Comparison of ENCODE assay signal across 1 cellular context in genomic region chr6:33613146-33613793, GRCh38.
TF ChIP-seq lines count a peak whose summit lies in the region.

No MANE protein-coding gene starts in this region.

TF ChIP-seq in HepG2, 621 proteins besides CTCF, POLR2A, EP300 and RAD21 (continued from another document and continues in another):
- peak; percentile 45; the same call in 1 of the 2 replicates for TF ChIP-seq ZNF574 (CRISPR knock-in tag; IDR thresholded peaks at IDR 0.05)
- TF ChIP-seq HIC2 (CRISPR knock-in tag; IDR thresholded peaks at IDR 0.05; ENCODE audit: low read depth) = peak; percentile 72
- no peak for TF ChIP-seq ZNF570 (CRISPR knock-in tag; IDR thresholded peaks at IDR 0.05; ENCODE audit: borderline replicate concordance)
- 0 out of 2 replicates have a peak, but pooled peaks have one; percentile 61 for TF ChIP-seq TBX2 (CRISPR knock-in tag; IDR thresholded peaks at IDR 0.05; ENCODE audit: borderline replicate concordance)
- peak; percentile 87 to 98 for TF ChIP-seq NR2F1 (CRISPR knock-in tag; IDR thresholded peaks at IDR 0.05)
- 0 out of 2 replicates have a peak, but pooled peaks have one; percentile 47 for TF ChIP-seq ZXDC (CRISPR knock-in tag; IDR thresholded peaks at IDR 0.05)
- TF ChIP-seq ZSCAN20 (CRISPR knock-in tag; IDR thresholded peaks at IDR 0.05; ENCODE audit: borderline replicate concordance) = no peak
- TF ChIP-seq NONO (IDR thresholded peaks at IDR 0.05) = no peak
- no peak for TF ChIP-seq NONO (CRISPR knock-in tag; conservative IDR thresholded peaks at IDR 0.05)
- no peak for TF ChIP-seq CBX1 (IDR thresholded peaks at IDR 0.05; ENCODE audit: low read depth)
- no peak for TF ChIP-seq TAF1 (CRISPR knock-in tag; IDR thresholded peaks at IDR 0.05)
- TF ChIP-seq MYC (CRISPR knock-in tag; IDR thresholded peaks at IDR 0.05; ENCODE audit: borderline replicate concordance) = peak; percentile 77; the same call in 1 of the 2 replicates
- TF ChIP-seq ZSCAN21 (CRISPR knock-in tag; IDR thresholded peaks at IDR 0.05; ENCODE audit: borderline replicate concordance) = peak; percentile 44
- TF ChIP-seq BRF2 (CRISPR knock-in tag; IDR thresholded peaks at IDR 0.05) = no peak
- no peak for TF ChIP-seq LBX2 (CRISPR knock-in tag; IDR thresholded peaks at IDR 0.05; ENCODE audit: borderline replicate concordance)
- TF ChIP-seq TFDP1 (CRISPR knock-in tag; IDR thresholded peaks at IDR 0.05; ENCODE audit: borderline replicate concordance) = peak; percentile 79; the same call in 1 of the 2 replicates
- TF ChIP-seq ERF (CRISPR knock-in tag; IDR thresholded peaks at IDR 0.05) = peak; percentile 60; the same call in 1 of the 2 replicates
- no peak for TF ChIP-seq ZSCAN9 (CRISPR knock-in tag; IDR thresholded peaks at IDR 0.05; ENCODE audit: borderline replicate concordance)
- peak; percentile 78 for TF ChIP-seq PATZ1 (CRISPR knock-in tag; IDR thresholded peaks at IDR 0.05)
- peak; percentile 76; the same call in 1 of the 2 replicates for TF ChIP-seq ZNF343 (CRISPR knock-in tag; IDR thresholded peaks at IDR 0.05)
- TF ChIP-seq THRA (CRISPR knock-in tag; IDR thresholded peaks at IDR 0.05; ENCODE audit: borderline replicate concordance) = no peak
- TF ChIP-seq RXRA (CRISPR knock-in tag; IDR thresholded peaks at IDR 0.05) = peak; percentile 60
- 0 out of 2 replicates have a peak, but pooled peaks have one; percentile 56 for TF ChIP-seq ZNF101 (CRISPR knock-in tag; IDR thresholded peaks at IDR 0.05; ENCODE audit: borderline replicate concordance, low read depth)
- 0 out of 2 replicates have a peak, but pooled peaks have one; percentile 18 for TF ChIP-seq PHF8 (CRISPR knock-in tag; IDR thresholded peaks at IDR 0.05)
- peak; percentile 97 for TF ChIP-seq NR2F6 (IDR thresholded peaks at IDR 0.05)
- TF ChIP-seq NR2F6 (CRISPR knock-in tag; IDR thresholded peaks at IDR 0.05) = no peak; the same call in none of the 2 replicates
- peak; percentile 33; the same call in 1 of the 2 replicates for TF ChIP-seq ZFX (CRISPR knock-in tag; IDR thresholded peaks at IDR 0.05; ENCODE audit: low read depth)
- TF ChIP-seq TFE3 (CRISPR knock-in tag; IDR thresholded peaks at IDR 0.05) = peak; percentile 77
- TF ChIP-seq USF2 (IDR thresholded peaks at IDR 0.05; ENCODE audit: low read depth, low read length) = peak; percentile 83
- peak; percentile 70; the same call in 1 of the 2 replicates for TF ChIP-seq USF2 (CRISPR knock-in tag; IDR thresholded peaks at IDR 0.05; ENCODE audit: borderline replicate concordance)
- TF ChIP-seq NR2C2 (CRISPR knock-in tag; IDR thresholded peaks at IDR 0.05; ENCODE audit: borderline replicate concordance) = peak; percentile 76
- peak; percentile 81 for TF ChIP-seq RARA (CRISPR knock-in tag; IDR thresholded peaks at IDR 0.05)
- TF ChIP-seq ASH2L (IDR thresholded peaks at IDR 0.05; ENCODE audit: insufficient read length, low read depth, low read length) = peak; percentile 30
- peak; percentile 64; the same call in 1 of the 2 replicates for TF ChIP-seq CEBPB (IDR thresholded peaks at IDR 0.05; ENCODE audit: borderline replicate concordance, low read depth, low read length)
- TF ChIP-seq ARID5B (CRISPR knock-in tag; IDR thresholded peaks at IDR 0.05) = peak; percentile 97
